Comparison of ENCODE assay signal across 8 cellular contexts in genomic region chr1:204516180-204516879, GRCh38.
A peak's percentile ranks its signal among the peaks of the same experiment; 100 is the strongest.
DNase-seq lines count a peak whose midpoint lies in the region; ATAC-seq and TF ChIP-seq lines count a peak whose summit lies in the region.

TSS of gene MDM4 (plus strand) at chr1:204516406. CDS start at chr1:204525519, 9,113 bp downstream.

- peak; percentile 68 for ATAC-seq in HG03378 (IDR thresholded peaks at IDR 0.05; ENCODE audit: unreplicated experiment)

- TF ChIP-seq POLR2A in GM19099 (IDR thresholded peaks at IDR 0.05; ENCODE audit: extremely low read depth, insufficient read length, low read depth): peak; percentile 55

- DNase-seq in AG20443 (ENCODE audit: low spot score): peak; percentile 95
- peak; percentile 98 for DNase-seq in NCI-H446 treated with DMSO at 0.1 percent for 48 hours (lab: John Stamatoyannopoulos, UW)
- DNase-seq in activated CD4-positive, CD25-positive, alpha-beta regulatory T cell treated with anti-CD3 and anti-CD28 coated beads, Interleukin-2, amount 50 U/mL, for 16 hours (ENCODE audit: low read depth, low spot score): peak; percentile 89
- DNase-seq in cerebellar cortex (ENCODE audit: low spot score): peak; percentile 98
- DNase-seq in islet precursor cell: peak; percentile 97
- DNase-seq in stimulated activated CD4-positive, alpha-beta T cell treated with anti-CD3 and anti-CD28 coated beads, Interleukin-12 subunit alpha, Interleukin-12 subunit beta, amount 100 ng/mL, for 4 hours: peak; percentile 88

Comparison
In these comparisons a context has a peak if more than half of its experiments do, and no peak if none do; other contexts are left out.
1. Peak in every context shown above with its lines: DNase-seq and ATAC-seq.